Comparison of ENCODE assay signal across 22 cellular contexts in the genomic region with DNA sequence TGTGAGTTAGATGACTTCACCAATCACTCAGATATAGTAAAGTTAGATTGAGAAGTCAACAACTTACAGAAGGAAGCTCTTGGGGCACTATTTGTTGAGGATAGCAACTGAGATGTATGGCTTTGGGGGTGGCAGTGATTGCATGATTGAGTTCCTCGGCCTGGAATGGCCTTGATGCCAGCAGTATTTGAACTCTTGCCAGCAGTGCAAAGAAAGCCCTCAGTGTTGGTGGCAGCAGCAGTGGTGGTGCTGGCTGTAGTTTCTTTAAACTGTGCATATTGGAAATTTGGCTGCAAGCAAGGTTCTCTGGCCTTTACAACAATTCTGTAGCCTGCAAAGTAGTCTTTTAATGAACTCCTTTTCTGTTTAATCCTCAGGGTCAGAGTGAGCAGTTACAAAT. TPM values are rescaled to one million over a fixed set of nuclear protein-coding genes. Genes with fewer than 3 reads are reported as not detected.
DNase-seq lines count a peak whose midpoint lies in the region; ATAC-seq, FAIRE-seq and TF ChIP-seq lines count a peak whose summit lies in the region.
"Had no signal": no experiment of that assay in that cellular context is flagged by ENCODE, and none has a peak within 500 bp of the region (broad histone marks: within the 10 kb centered on the region; RNA-seq: fewer than 3 reads in every experiment).

No MANE protein-coding gene starts in this region.

- H3K27ac ChIP-seq in keratinocyte (ENCODE audit: control insufficient read depth, insufficient read depth, low read length), result no peak overlapping the region
- H3K27ac ChIP-seq: gastrocnemius medialis, HL-60 had no signal

- no peaks in the 10 kb centered on the region for H3K79me2 ChIP-seq in keratinocyte (ENCODE audit: control insufficient read depth, insufficient read depth, low read length)

- DNase-seq in anterior cingulate cortex (lab: John Stamatoyannopoulos, UW) (peak in 51 of 58 donors; percentile 4 to 83 (median 49)), keratinocyte (ENCODE audit: low read depth, low spot score) (no peak), posterior cingulate gyrus (peak in 9 of 10 donors; percentile 20 to 91 (median 59)), mucosa of gallbladder (ENCODE audit: low spot score) (no peak)
- DNase-seq in activated T-cell treated with anti-CD3 and anti-CD28 coated beads, Interleukin-2, amount 50 U/mL, for 72 hours, result no peak
- DNase-seq: activated CD8-positive, alpha-beta T cell treated with anti-CD3 and anti-CD28 coated beads, Interleukin-2, amount 10 ng/mL, durations not matched to agents 7 days and 5 days; EL; gastrocnemius medialis; NCI-H2029 treated with DMSO at 0.1 percent for 48 hours; NCI-H510A treated with DMSO at 0.1 percent for 48 hours; stimulated activated CD4-positive, alpha-beta T cell treated with anti-CD3 and anti-CD28 coated beads, Interleukin-4, amount 100 ng/mL, for 1 hour; T-helper 17 cell had no signal

- H3K36me3 Mint-ChIP-seq in activated T-cell treated with anti-CD3 and anti-CD28 coated beads, Interleukin-2, amount 50 U/mL, for 72 hours (ENCODE audit: insufficient read depth in 2 of 2), result no peaks in the 10 kb centered on the region
- H3K36me3 Mint-ChIP-seq: activated naive CD4-positive, alpha-beta T cell treated with anti-CD3 and anti-CD28 coated beads, Interleukin-2, amount 50 U/mL, for 72 hours; memory B cell; natural killer cell treated with Interleukin-12 subunit alpha and Interleukin-12 subunit beta and Interleukin-15 and Interleukin-18, amount 100 ng/mL, for 72 hours had no signal

- no peak for TF ChIP-seq EP300 in Ishikawa (IDR thresholded peaks at IDR 0.05; ENCODE audit: borderline replicate concordance)

- H4K20me1 ChIP-seq in keratinocyte (ENCODE audit: control insufficient read depth, extremely low read depth, insufficient read depth, low read length), result no peaks in the 10 kb centered on the region

- no peaks in the 10 kb centered on the region for H3K36me3 ChIP-seq in keratinocyte (ENCODE audit: control insufficient read depth in 2 of 2, extremely low read depth in 1 of 2, insufficient read depth in 2 of 2, low read length in 2 of 2)
- H3K36me3 ChIP-seq: gastrocnemius medialis had no signal

- H3K4me1 Mint-ChIP-seq in activated T-cell treated with anti-CD3 and anti-CD28 coated beads, Interleukin-2, amount 50 U/mL, for 72 hours (ENCODE audit: low read depth), result peaks cover 7% of the 10 kb centered on the region
- H3K4me1 Mint-ChIP-seq: T-helper 17 cell had no signal

- no peaks in the 10 kb centered on the region for H3K9me3 Mint-ChIP-seq in activated T-cell treated with anti-CD3 and anti-CD28 coated beads, Interleukin-2, amount 50 U/mL, for 72 hours
- H3K9me3 Mint-ChIP-seq: activated naive CD4-positive, alpha-beta T cell treated with anti-CD3 and anti-CD28 coated beads, Interleukin-2, amount 50 U/mL, for 72 hours; dendritic cell treated with granulocyte-macrophage colony-stimulating factor and Interleukin-4, amounts not matched to agents 40 ng/mL and 50 ng/mL, for 4 days; memory B cell; natural killer cell treated with Interleukin-12 subunit alpha and Interleukin-12 subunit beta and Interleukin-15 and Interleukin-18, amount 100 ng/mL, for 72 hours had no signal

- no peaks in the 10 kb centered on the region for H3K9me1 ChIP-seq in keratinocyte (ENCODE audit: control insufficient read depth, extremely low read depth, insufficient read depth, low read length)

- dilution Hi-C loops in keratinocyte (cut with MboI; ENCODE audit: extremely low pct_ligation_motif_present, low sequenced_read_pairs), result no loop called here

- H3K27ac Mint-ChIP-seq in activated T-cell treated with anti-CD3 and anti-CD28 coated beads, Interleukin-2, amount 50 U/mL, for 72 hours, result no peak overlapping the region
- H3K27ac Mint-ChIP-seq: activated CD8-positive, alpha-beta T cell treated with anti-CD3 and anti-CD28 coated beads, Interleukin-2, amount 10 ng/mL, durations not matched to agents 7 days and 5 days; activated naive CD4-positive, alpha-beta T cell treated with anti-CD3 and anti-CD28 coated beads, Interleukin-2, amount 50 U/mL, for 72 hours; memory B cell; natural killer cell treated with Interleukin-12 subunit alpha and Interleukin-12 subunit beta and Interleukin-15 and Interleukin-18, amount 100 ng/mL, for 72 hours; T-helper 17 cell had no signal

- no peak for TF ChIP-seq RAD21 in Ishikawa (IDR thresholded peaks at IDR 0.05; ENCODE audit: low read depth)

- ATAC-seq in HG03469 (IDR thresholded peaks at IDR 0.05; ENCODE audit: unreplicated experiment), result no peak
- no peak for ATAC-seq in activated T-cell treated with anti-CD3 and anti-CD28 coated beads, Interleukin-2, amount 50 U/mL, for 72 hours (replicated peaks in 1 of 2)
- ATAC-seq in GM18907 (IDR thresholded peaks at IDR 0.05; ENCODE audit: unreplicated experiment), result no peak
- ATAC-seq: activated CD8-positive, alpha-beta T cell treated with anti-CD3 and anti-CD28 coated beads, Interleukin-2, amount 10 ng/mL, durations not matched to agents 7 days and 5 days; activated naive CD4-positive, alpha-beta T cell treated with anti-CD3 and anti-CD28 coated beads, Interleukin-2, amount 50 U/mL, for 72 hours; gastrocnemius medialis; natural killer cell treated with Interleukin-12 subunit alpha and Interleukin-12 subunit beta and Interleukin-15 and Interleukin-18, amount 100 ng/mL, for 72 hours; Right ventricle myocardium inferior; T-helper 17 cell had no signal

- no peak overlapping the region for H3K9ac ChIP-seq in keratinocyte (ENCODE audit: control insufficient read depth, extremely low read depth, insufficient read depth, low read length)

- peaks cover 6% of the 10 kb centered on the region for H3K27me3 Mint-ChIP-seq in activated T-cell treated with anti-CD3 and anti-CD28 coated beads, Interleukin-2, amount 50 U/mL, for 72 hours (ENCODE audit: low read depth)

- H2AFZ ChIP-seq in keratinocyte (ENCODE audit: control insufficient read depth, low read length), result peak overlapping the region; percentile 28

- H3K4me2 ChIP-seq in keratinocyte (ENCODE audit: control insufficient read depth, extremely low read depth, insufficient read depth, low read depth, low read length), result no peak overlapping the region

- no peaks in the 10 kb centered on the region for H3K27me3 ChIP-seq in keratinocyte (ENCODE audit: control insufficient read depth, extremely low read depth, insufficient read depth, low read length)
- H3K27me3 ChIP-seq: gastrocnemius medialis had no signal

- no peak overlapping the region for H3K4me3 ChIP-seq in keratinocyte (ENCODE audit: control insufficient read depth in 2 of 3, extremely low read depth in 1 of 3, insufficient read depth in 2 of 3, low read depth in 1 of 3, low read length in 3 of 3)
- H3K4me3 ChIP-seq: gastrocnemius medialis had no signal

- intact Hi-C loops in posterior cingulate gyrus (cut with DNase I), result no loop called here

- no peak for TF ChIP-seq CTCF in keratinocyte (optimal IDR thresholded peaks at IDR 0.05 in 1 of 3, IDR thresholded peaks at IDR 0.05 in 1 of 3, conservative IDR thresholded peaks at IDR 0.05 in 1 of 3; ENCODE audit: extremely low read depth in 1 of 3, insufficient read depth in 2 of 3, low read length in 3 of 3)

- peaks cover 28% of the 10 kb centered on the region for H3K4me1 ChIP-seq in keratinocyte (ENCODE audit: control insufficient read depth, extremely low read depth, insufficient read depth, low read length)

- FAIRE-seq in keratinocyte (lab: Jason Lieb, UNC), result no peak
- FAIRE-seq: H54 had no signal

- no peak overlapping the region for H3K4me3 Mint-ChIP-seq in activated T-cell treated with anti-CD3 and anti-CD28 coated beads, Interleukin-2, amount 50 U/mL, for 72 hours
- H3K4me3 Mint-ChIP-seq: activated CD8-positive, alpha-beta T cell treated with anti-CD3 and anti-CD28 coated beads, Interleukin-2, amount 10 ng/mL, durations not matched to agents 7 days and 5 days; natural killer cell treated with Interleukin-12 subunit alpha and Interleukin-12 subunit beta and Interleukin-15 and Interleukin-18, amount 100 ng/mL, for 72 hours; T-helper 17 cell had no signal

- H3K9me3 ChIP-seq in keratinocyte (ENCODE audit: control insufficient read depth, low read depth, low read length), result no peaks in the 10 kb centered on the region
- H3K9me3 ChIP-seq: gastrocnemius medialis had no signal

TF ChIP-seq in Ishikawa, 13 proteins besides CTCF, POLR2A, EP300 and RAD21:
- TF ChIP-seq CREB1 (IDR thresholded peaks at IDR 0.05; ENCODE audit: low read depth) (no peak), NFIC (IDR thresholded peaks at IDR 0.05) (peak; percentile 67), TEAD4 (IDR thresholded peaks at IDR 0.05) (no peak), FOXM1 (IDR thresholded peaks at IDR 0.05; ENCODE audit: borderline replicate concordance, low read depth) (no peak), EGR1 (IDR thresholded peaks at IDR 0.05) (no peak)
- TF ChIP-seq, protein P1, sequence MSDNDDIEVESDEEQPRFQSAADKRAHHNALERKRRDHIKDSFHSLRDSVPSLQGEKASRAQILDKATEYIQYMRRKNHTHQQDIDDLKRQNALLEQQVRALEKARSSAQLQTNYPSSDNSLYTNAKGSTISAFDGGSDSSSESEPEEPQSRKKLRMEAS (IDR thresholded peaks at IDR 0.05), result no peak

RNA-seq across cellular contexts. Expression of a gene that starts 41.4 kb away (rescaled TPM):
- polyA plus RNA-seq in keratinocyte, result 28.1 to 49.3 TPM (median 38.5 TPM) in 3 replicates
- 39.3 TPM for polyA plus RNA-seq in keratinocyte (2011; ENCODE audit: low read depth)
- polyA plus RNA-seq in keratinocyte (2011; cell fraction: cytosol; rRNA removed), result 24.3 and 46.9 TPM in 2 replicates
- 37.7 and 49.6 TPM in 2 replicates for polyA plus RNA-seq in keratinocyte (2011; cell fraction: nucleus; rRNA removed)
- polyA plus RNA-seq in keratinocyte (2012; ENCODE audit: low replicate concordance), result 26.3 and 34.2 TPM in 2 replicates
- 17.2 to 67.4 TPM (median 42.4 TPM) in 3 replicates for polyA minus RNA-seq in keratinocyte
- polyA minus RNA-seq in keratinocyte (2011; cell fraction: cytosol; rRNA and poly(A)+ RNA removed), result 33.6 TPM
- polyA minus RNA-seq in keratinocyte (2011; cell fraction: nucleus; rRNA and poly(A)+ RNA removed), result 32.6 and 65.2 TPM in 2 replicates
- 89.6 TPM for total RNA-seq in mucosa of gallbladder
- total RNA-seq in activated T-cell treated with anti-CD3 and anti-CD28 coated beads, Interleukin-2, amount 50 U/mL, for 72 hours, result 10 to 100 TPM; 62.5 to 66.2 TPM

Comparison
In these comparisons a context has a peak if more than half of its experiments do, and no peak if none do; other contexts are left out.
1. DNase-seq: peak in anterior cingulate cortex (51 of 58) and posterior cingulate gyrus (9 of 10); none in keratinocyte (single experiment), mucosa of gallbladder (single experiment) and activated T-cell treated with anti-CD3 and anti-CD28 coated beads, Interleukin-2, amount 50 U/mL, for 72 hours (0 of 2).